25 cellular contexts compared by ENCODE assay signal in the genomic region with DNA sequence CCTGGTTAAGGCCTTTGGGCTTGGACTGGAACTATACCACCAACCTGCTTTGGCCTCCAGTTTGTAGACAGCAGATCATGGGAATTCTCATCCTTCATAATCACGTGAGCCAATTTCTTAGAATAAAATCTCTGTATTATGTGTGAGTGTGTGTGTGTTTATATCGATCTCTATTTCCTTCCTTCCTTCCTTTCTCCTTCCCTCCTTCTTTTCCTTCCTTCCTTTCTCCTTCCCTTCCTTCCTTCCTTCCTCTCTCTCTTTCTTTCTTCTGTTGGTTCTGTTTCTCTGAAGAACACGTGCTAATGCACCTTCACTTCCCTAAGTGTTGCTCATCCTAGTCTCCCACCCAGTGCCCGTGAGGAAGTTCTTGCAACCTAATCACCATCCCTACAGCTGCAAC. TPM values are rescaled to one million over a fixed set of nuclear protein-coding genes. Genes with fewer than 3 reads are reported as not detected.
DNase-seq lines count a peak whose midpoint lies in the region; ATAC-seq, FAIRE-seq and TF ChIP-seq lines count a peak whose summit lies in the region.
"Had no signal": no experiment of that assay in that cellular context is flagged by ENCODE, and none has a peak within 500 bp of the region (broad histone marks: within the 10 kb centered on the region; RNA-seq: fewer than 3 reads in every experiment).

No MANE protein-coding gene starts in this region.

- no TSS peak for BruUV-seq in HepG2 (replicated peaks; lab: Mats Ljungman, UMichigan)

- H3K27me3 ChIP-seq in HepG2 (ENCODE audit: control insufficient read depth in 1 of 2, insufficient read depth in 2 of 2, low read length in 2 of 2) = peaks cover 8 to 45% of the 10 kb centered on the region in 2 experiments; a peak in 3 of 5 replicates
- H3K27me3 ChIP-seq in right lobe of liver = no peaks in the 10 kb centered on the region

- H3K4me2 ChIP-seq in HepG2 (ENCODE audit: low read depth, low read length) = no peak overlapping the region
- H3K4me2 ChIP-seq: A549 had no signal

- H3K27ac ChIP-seq in HepG2 (ENCODE audit: extremely low read length, insufficient read depth, low read length) (no peak overlapping the region), right lobe of liver (no peak overlapping the region)
- H3K27ac ChIP-seq: A549, C4-2B, SJSA1 had no signal

- TF ChIP-seq EP300 in HepG2 (IDR thresholded peaks at IDR 0.05; ENCODE audit: low read depth in 2 of 2, low read length in 2 of 2) = no peak
- TF ChIP-seq EP300 in HepG2 (CRISPR knock-in tag; IDR thresholded peaks at IDR 0.05; ENCODE audit: borderline replicate concordance) = no peak

- H3K4me3 ChIP-seq in HepG2 (replicated peaks in 1 of 3; ENCODE audit: insufficient read depth in 1 of 3, low read depth in 2 of 3, low read length in 3 of 3) (no peak overlapping the region), right lobe of liver (no peak overlapping the region)
- H3K4me3 ChIP-seq: A549, HAP-1, SJSA1 had no signal

- intact Hi-C loops in HepG2 (cut with micrococcal nuclease; ENCODE audit: unreplicated experiment) = no loop called here
- intact Hi-C loops in right lobe of liver (cut with DNase I) = no loop called here

- in situ Hi-C loops in HepG2 (cut with HindIII; ENCODE audit: extremely low pct_ligation_motif_present, low pct_unique_long_range_greater_than_20kb) = no loop called here

- WGBS in HepG2 (ENCODE audit: low lambda C conversion rate) = 29% methylated on average over 4 of the region's 4 CpGs
- WGBS in right lobe of liver (ENCODE audit: insufficient coverage, low coverage, low lambda C conversion rate, missing lambda C conversion rate) = 41% methylated on average over 3 of the region's 4 CpGs

- H3K27me3 Mint-ChIP-seq in HFFc6 (ENCODE audit: insufficient read depth) (peaks cover 18% of the 10 kb centered on the region), glutamatergic neuron (ENCODE audit: unreplicated experiment) (peaks cover 9% of the 10 kb centered on the region), osteocyte (ENCODE audit: unreplicated experiment) (peaks cover 6% of the 10 kb centered on the region)

- ATAC-seq in HepG2 (no peak), right lobe of liver (no peak), HG03460 (IDR thresholded peaks at IDR 0.05; ENCODE audit: unreplicated experiment) (no peak)
- ATAC-seq: CD8-positive, alpha-beta T cell; Right ventricle myocardium inferior had no signal

- no peak overlapping the region for H3K9ac ChIP-seq in HepG2 (ENCODE audit: insufficient read depth, low read depth, low read length)

- H3K27ac Mint-ChIP-seq in HFFc6 = peak overlapping the region; percentile 73; the same call in 1 of the 2 replicates
- peak overlapping the region; percentile 52 for H3K27ac Mint-ChIP-seq in glutamatergic neuron (ENCODE audit: unreplicated experiment)
- H3K27ac Mint-ChIP-seq in osteocyte (ENCODE audit: unreplicated experiment) = no peak overlapping the region
- H3K27ac Mint-ChIP-seq: CD8-positive, alpha-beta T cell had no signal

- H4K20me1 ChIP-seq in HepG2 (ENCODE audit: insufficient read depth, low read length) = no peaks in the 10 kb centered on the region

- no peak for FAIRE-seq in HepG2 (lab: Jason Lieb, UNC)
- FAIRE-seq: A549, G401.6 had no signal

- H3K4me1 Mint-ChIP-seq in HFFc6 (ENCODE audit: low read depth) (peaks cover 31% of the 10 kb centered on the region), glutamatergic neuron (ENCODE audit: low read depth, unreplicated experiment) (peaks cover 11% of the 10 kb centered on the region), osteocyte (ENCODE audit: unreplicated experiment) (peaks cover 17% of the 10 kb centered on the region)

- no peak for TF ChIP-seq RAD21 in HepG2 (CRISPR knock-in tag; IDR thresholded peaks at IDR 0.05)

- peaks cover 25% of the 10 kb centered on the region for H3K4me1 ChIP-seq in HepG2 (ENCODE audit: insufficient read depth, low read length)
- no peaks in the 10 kb centered on the region for H3K4me1 ChIP-seq in right lobe of liver
- H3K4me1 ChIP-seq: Caco-2, HAP-1, SJSA1 had no signal

- no peaks in the 10 kb centered on the region for H3K79me2 ChIP-seq in HepG2 (ENCODE audit: insufficient read depth, low read length)

- POLR2A ChIA-PET in HepG2 (lab: Yijun Ruan, JAX) = no interaction called here

- H3K9me3 Mint-ChIP-seq in HFFc6 (no peaks in the 10 kb centered on the region), glutamatergic neuron (ENCODE audit: unreplicated experiment) (peaks cover 2% of the 10 kb centered on the region), osteocyte (ENCODE audit: unreplicated experiment) (no peaks in the 10 kb centered on the region)
- H3K9me3 Mint-ChIP-seq: CD8-positive, alpha-beta T cell had no signal

- TF ChIP-seq POLR2A in HepG2 (IDR thresholded peaks at IDR 0.05; ENCODE audit: insufficient read depth in 1 of 2, low read depth in 2 of 2, low read length in 2 of 2) (no peak), right lobe of liver (IDR thresholded peaks at IDR 0.05) (no peak)

- TF ChIP-seq CTCF in HepG2 (CRISPR knock-in tag; IDR thresholded peaks at IDR 0.05) (no peak), right lobe of liver (IDR thresholded peaks at IDR 0.05) (no peak), HFFc6 (IDR thresholded peaks at IDR 0.05) (no peak), glutamatergic neuron (IDR thresholded peaks at IDR 0.05; ENCODE audit: partially characterized antibody, unreplicated experiment) (no peak), osteocyte (IDR thresholded peaks at IDR 0.05) (no peak)

- H3K36me3 ChIP-seq in HepG2 (replicated peaks in 1 of 2; ENCODE audit: control insufficient read depth in 1 of 2, insufficient read depth in 2 of 2, low read length in 2 of 2) = no peaks in the 10 kb centered on the region
- no peaks in the 10 kb centered on the region for H3K36me3 ChIP-seq in right lobe of liver
- H3K36me3 ChIP-seq: HAP-1, SJSA1 had no signal

- DNase-seq in HepG2 (ENCODE audit: low spot score) (no peak), right lobe of liver (no peak), HFFc6 (no peak), glutamatergic neuron (no peak), RPMI8226 (no peak), osteocyte (ENCODE audit: extremely low spot score, unreplicated experiment) (no peak)
- DNase-seq: AML-193; Caco-2; CD8-positive, alpha-beta T cell; GOT3; MM.1S; NCI-H2029 treated with DMSO at 0.1 percent for 48 hours; NCI-H446 treated with DMSO at 0.1 percent for 48 hours; NCI-H526; NCI-H82; NK-92 treated with Interleukin-12 subunit alpha and Interleukin-12 subunit beta, amount 100 ng/mL, for 24 hours had no signal

- CTCF ChIA-PET in HepG2 (lab: Yijun Ruan, JAX; ENCODE audit: low intra/inter-chr PET ratio, low total read pairs) = no interaction called here

- H3K4me3 Mint-ChIP-seq in HFFc6 (no peak overlapping the region), glutamatergic neuron (ENCODE audit: unreplicated experiment) (peak overlapping the region; percentile 9), osteocyte (ENCODE audit: unreplicated experiment) (no peak overlapping the region)
- H3K4me3 Mint-ChIP-seq: CD8-positive, alpha-beta T cell had no signal

- H3K36me3 Mint-ChIP-seq in HFFc6 (ENCODE audit: low read depth) (no peaks in the 10 kb centered on the region), glutamatergic neuron (ENCODE audit: unreplicated experiment) (no peaks in the 10 kb centered on the region), osteocyte (ENCODE audit: unreplicated experiment) (no peaks in the 10 kb centered on the region)
- H3K36me3 Mint-ChIP-seq: CD8-positive, alpha-beta T cell had no signal

- no peaks in the 10 kb centered on the region for H3K9me3 ChIP-seq in HepG2 (ENCODE audit: low read length)
- H3K9me3 ChIP-seq in right lobe of liver = no peaks in the 10 kb centered on the region
- H3K9me3 ChIP-seq: A549, Caco-2, HAP-1, SJSA1 had no signal

- no peak overlapping the region for H2AFZ ChIP-seq in HepG2 (ENCODE audit: low read length)

RNA-seq across cellular contexts. Expression of gene PHB1, which starts 35.5 kb away (rescaled TPM):
- total RNA-seq in HepG2 (2016; rRNA removed; fragmentation: Illumina TruSeq; extraction: Trizol) (515 and 623 TPM in 2 replicates), right lobe of liver (100 to 1,000 TPM in 5 of 6 experiments, 10 to 100 TPM in 1; 88.5 to 131 (median 102) TPM), glutamatergic neuron (ENCODE audit: unreplicated experiment) (134 TPM), osteocyte (128 and 131 TPM in 2 replicates)
- 133 and 145 TPM in 2 replicates for total RNA-seq in HepG2 (2016; cell fraction: cytosol; rRNA removed; fragmentation: Illumina TruSeq; extraction: Trizol; ENCODE audit: low read depth)
- 510 and 641 TPM in 2 replicates for total RNA-seq in HepG2 (2016; cell fraction: insoluble cytoplasmic fraction; rRNA removed; fragmentation: Illumina TruSeq; extraction: Trizol)
- total RNA-seq in HepG2 (2016; cell fraction: membrane; rRNA removed; fragmentation: Illumina TruSeq; extraction: Trizol) = 238 and 242 TPM in 2 replicates
- 214 and 243 TPM in 2 replicates for total RNA-seq in HepG2 (2016; cell fraction: nucleus; rRNA removed; fragmentation: Illumina TruSeq; extraction: Trizol)
- 688 and 721 TPM in 2 replicates for polyA plus RNA-seq in HepG2 (2011; rRNA removed)
- 568 and 609 TPM in 2 replicates for polyA plus RNA-seq in HepG2 (2011; cell fraction: cytosol; rRNA removed)
- polyA plus RNA-seq in HepG2 (2011; cell fraction: nucleus; rRNA removed) = 175 and 197 TPM in 2 replicates
- polyA plus RNA-seq in HepG2 (2012) = 461 and 478 TPM in 2 replicates
- 175 and 189 TPM in 2 replicates for polyA plus RNA-seq in HepG2 (2016; cell fraction: cytosol; fragmentation: Illumina TruSeq; extraction: Trizol; ENCODE audit: low read depth)
- 675 and 689 TPM in 2 replicates for polyA plus RNA-seq in HepG2 (2016; cell fraction: insoluble cytoplasmic fraction; fragmentation: Illumina TruSeq; extraction: Trizol; ENCODE audit: low read depth)
- 218 and 222 TPM in 2 replicates for polyA plus RNA-seq in HepG2 (2016; cell fraction: membrane; fragmentation: Illumina TruSeq; extraction: Trizol; ENCODE audit: low read depth)
- polyA plus RNA-seq in HepG2 (2016; cell fraction: nucleus; fragmentation: Illumina TruSeq; extraction: Trizol; ENCODE audit: insufficient read depth, low read depth) = 412 and 415 TPM in 2 replicates
- polyA minus RNA-seq in HepG2 (2011; rRNA and poly(A)+ RNA removed; ENCODE audit: low replicate concordance) = 950 and 1,090 TPM in 2 replicates
- polyA minus RNA-seq in HepG2 (2011; cell fraction: cytosol; rRNA and poly(A)+ RNA removed) = 133 and 158 TPM in 2 replicates
- polyA minus RNA-seq in HepG2 (2011; cell fraction: nucleus; rRNA and poly(A)+ RNA removed) = 74.5 and 93.1 TPM in 2 replicates
- 100 to 1,000 TPM; 235 to 284 (median 262) TPM for total RNA-seq in HFFc6 (2021; fragmentation: NEBNext Ultra II Directional; extraction: Animal tissue kit (Norgen Biotek cat#: 25700))

RNA-seq across cellular contexts. Expression of gene NGFR, which starts 44.9 kb away (rescaled TPM):
- total RNA-seq in HepG2 (2016; rRNA removed; fragmentation: Illumina TruSeq; extraction: Trizol) (0.41 and 1.1 TPM in 2 replicates), right lobe of liver (1 to 10 TPM; 3.1 to 9.4 (median 6.8) TPM), glutamatergic neuron (ENCODE audit: unreplicated experiment) (131 TPM), osteocyte (2.8 and 3.6 TPM in 2 replicates)
- 0.10 TPM in 1 of 2 replicates, not detected in the other for total RNA-seq in HepG2 (2016; cell fraction: cytosol; rRNA removed; fragmentation: Illumina TruSeq; extraction: Trizol; ENCODE audit: low read depth)
- total RNA-seq in HepG2 (2016; cell fraction: insoluble cytoplasmic fraction; rRNA removed; fragmentation: Illumina TruSeq; extraction: Trizol) = 0.30 and 1.4 TPM in 2 replicates
- total RNA-seq in HepG2 (2016; cell fraction: membrane; rRNA removed; fragmentation: Illumina TruSeq; extraction: Trizol) = 0.21 and 0.40 TPM in 2 replicates
- 1.3 and 1.6 TPM in 2 replicates for total RNA-seq in HepG2 (2016; cell fraction: nucleus; rRNA removed; fragmentation: Illumina TruSeq; extraction: Trizol)
- 1.8 and 2.7 TPM in 2 replicates for polyA plus RNA-seq in HepG2 (2011; rRNA removed)
- 1.9 and 2.8 TPM in 2 replicates for polyA plus RNA-seq in HepG2 (2011; cell fraction: cytosol; rRNA removed)
- 1.5 and 2.5 TPM in 2 replicates for polyA plus RNA-seq in HepG2 (2011; cell fraction: nucleus; rRNA removed)
- polyA plus RNA-seq in HepG2 (2012) = 0.27 and 1.0 TPM in 2 replicates
- polyA plus RNA-seq in HepG2 (2016; cell fraction: cytosol; fragmentation: Illumina TruSeq; extraction: Trizol; ENCODE audit: low read depth) = 0.11 and 0.15 TPM in 2 replicates
- 0.46 and 0.72 TPM in 2 replicates for polyA plus RNA-seq in HepG2 (2016; cell fraction: insoluble cytoplasmic fraction; fragmentation: Illumina TruSeq; extraction: Trizol; ENCODE audit: low read depth)
- 0.15 and 0.29 TPM in 2 replicates for polyA plus RNA-seq in HepG2 (2016; cell fraction: membrane; fragmentation: Illumina TruSeq; extraction: Trizol; ENCODE audit: low read depth)
- polyA plus RNA-seq in HepG2 (2016; cell fraction: nucleus; fragmentation: Illumina TruSeq; extraction: Trizol; ENCODE audit: insufficient read depth, low read depth) = 4.1 and 4.2 TPM in 2 replicates
- polyA minus RNA-seq in HepG2 (2011; rRNA and poly(A)+ RNA removed; ENCODE audit: low replicate concordance) = 0.07 and 4.0 TPM in 2 replicates
- polyA minus RNA-seq in HepG2 (2011; cell fraction: cytosol; rRNA and poly(A)+ RNA removed) = 1.2 and 1.3 TPM in 2 replicates
- 0.39 and 0.62 TPM in 2 replicates for polyA minus RNA-seq in HepG2 (2011; cell fraction: nucleus; rRNA and poly(A)+ RNA removed)
- under 1 TPM in 5 of 6 experiments, not detected in 1; 0.07 to 0.14 (median 0.11) TPM for total RNA-seq in HFFc6 (2021; fragmentation: NEBNext Ultra II Directional; extraction: Animal tissue kit (Norgen Biotek cat#: 25700))
- total RNA-seq: HT-29, PC-3 had no signal

Comparison
In these comparisons a context has a peak if more than half of its experiments do, and no peak if none do; other contexts are left out.
1. RNA of gene NGFR, which starts 44.9 kb away (total RNA-seq): 131 TPM in glutamatergic neuron (single experiment); 3.1 to 9.4 TPM in right lobe of liver, 2.8 to 3.6 TPM in osteocyte, 0.10 to 1.6 TPM in HepG2 and 0.07 to 0.14 TPM in HFFc6; every median in the first group is over 10 times any median in the second.